ENCODE assay signal across 10 cellular contexts in the genomic region with DNA sequence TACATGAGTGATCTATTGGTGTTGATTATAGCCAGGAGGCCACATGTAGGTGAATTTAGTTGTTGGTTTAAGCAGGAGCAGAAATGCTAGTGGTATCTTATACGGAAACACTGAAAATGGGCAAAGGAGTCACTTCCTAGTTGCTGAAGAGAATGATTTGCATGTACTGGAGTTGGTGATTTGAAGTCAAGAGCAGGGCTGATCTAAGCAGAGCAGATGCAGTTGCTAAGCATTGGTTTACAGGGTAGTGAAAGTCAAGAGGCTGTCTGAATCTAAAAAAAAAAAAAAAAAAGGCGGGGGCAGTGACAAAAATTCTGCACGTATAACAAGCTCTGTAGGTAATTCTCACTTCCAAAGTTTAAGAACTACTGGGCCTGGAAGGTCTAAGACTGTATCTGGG. TPM values are rescaled to one million over a fixed set of nuclear protein-coding genes. Genes with fewer than 3 reads are reported as not detected.
A peak's percentile ranks its signal among the peaks of the same experiment; 100 is the strongest.
DNase-seq lines count a peak whose midpoint lies in the region; ATAC-seq and TF ChIP-seq lines count a peak whose summit lies in the region.
"Had no signal": no experiment of that assay in that cellular context is flagged by ENCODE, and none has a peak within 500 bp of the region (broad histone marks: within the 10 kb centered on the region; RNA-seq: fewer than 3 reads in every experiment).

No MANE protein-coding gene starts in this region.

- POLR2A ChIA-PET in activated B cell treated with CpG ODN at 0.5 μM for 24 hours (lab: Charles Lee), result interaction anchor here (0.6 to 0.7 kb wide), 3 partner anchors 9 to 1881 kb away, joined by 3 to 4 read pairs (median 3); no protein-coding TSS in a partner anchor
- POLR2A ChIA-PET in activated CD4-positive, alpha-beta T cell treated with anti-CD3 and anti-CD28 coated beads for 36 hours (lab: Charles Lee), result no interaction called here

- intact Hi-C loops in activated B cell treated with CpG ODN at 0.5 μM for 24 hours (cut with micrococcal nuclease), result loop anchor here (1.0 kb wide), 1 partner anchor 586 kb away; no protein-coding TSS in a partner anchor
- intact Hi-C loops in activated CD4-positive, alpha-beta T cell treated with anti-CD3 and anti-CD28 coated beads for 36 hours (cut with DNase I, micrococcal nuclease), result no loop called here

- H3K9me3 ChIP-seq in osteoblast (ENCODE audit: low read depth, low read length), result no peaks in the 10 kb centered on the region
- H3K9me3 ChIP-seq: breast epithelium had no signal

- CTCF ChIA-PET in activated B cell treated with CpG ODN at 0.5 μM for 24 hours (lab: Charles Lee), result interaction anchor here (1.6 kb wide), 1 partner anchor 27 kb away, joined by 4 read pairs; no protein-coding TSS in a partner anchor
- CTCF ChIA-PET in activated CD4-positive, alpha-beta T cell treated with anti-CD3 and anti-CD28 coated beads for 36 hours (lab: Charles Lee), result no interaction called here

- H3K9me3 Mint-ChIP-seq in activated B cell treated with CpG ODN at 0.5 μM for 24 hours, result no peaks in the 10 kb centered on the region
- H3K9me3 Mint-ChIP-seq in nephron progenitor cell, result peaks cover 6% of the 10 kb centered on the region
- H3K9me3 Mint-ChIP-seq in activated CD4-positive, alpha-beta T cell treated with anti-CD3 and anti-CD28 coated beads for 36 hours (ENCODE audit: low read depth), result no peaks in the 10 kb centered on the region
- H3K9me3 Mint-ChIP-seq: neural crest cell had no signal

- H3K4me2 ChIP-seq in osteoblast (ENCODE audit: insufficient read depth, low read length), result no peak overlapping the region

- no peak for DNase-seq in activated B cell treated with CpG ODN at 0.5 μM for 24 hours
- DNase-seq in nephron progenitor cell, result no peak
- DNase-seq in activated CD4-positive, alpha-beta T cell treated with anti-CD3 and anti-CD28 coated beads for 36 hours, result no peak
- DNase-seq in osteoblast (ENCODE audit: insufficient read length, low spot score, missing footprints), result no peak
- no peak for DNase-seq in ureter (ENCODE audit: low spot score)

- H3K4me1 ChIP-seq in osteoblast (ENCODE audit: insufficient read depth, low read length), result peaks cover 8% of the 10 kb centered on the region
- H3K4me1 ChIP-seq: breast epithelium had no signal

- H3K27ac ChIP-seq in osteoblast (ENCODE audit: low read depth, low read length), result no peak overlapping the region
- H3K27ac ChIP-seq: breast epithelium had no signal

- no peak for TF ChIP-seq CTCF in activated B cell treated with CpG ODN at 0.5 μM for 24 hours (IDR thresholded peaks at IDR 0.05)
- TF ChIP-seq CTCF in nephron progenitor cell (IDR thresholded peaks at IDR 0.05), result no peak
- TF ChIP-seq CTCF in osteoblast (IDR thresholded peaks at IDR 0.05; ENCODE audit: extremely low read depth, low read depth, low read length), result no peak

- H3K36me3 Mint-ChIP-seq in activated B cell treated with CpG ODN at 0.5 μM for 24 hours (ENCODE audit: low read depth), result peaks cover 8% of the 10 kb centered on the region
- no peaks in the 10 kb centered on the region for H3K36me3 Mint-ChIP-seq in nephron progenitor cell (ENCODE audit: low read depth)
- H3K36me3 Mint-ChIP-seq in activated CD4-positive, alpha-beta T cell treated with anti-CD3 and anti-CD28 coated beads for 36 hours (ENCODE audit: low read depth), result peaks cover 4% of the 10 kb centered on the region

- H3K4me1 Mint-ChIP-seq in activated B cell treated with CpG ODN at 0.5 μM for 24 hours (peaks cover 34% of the 10 kb centered on the region), nephron progenitor cell (no peaks in the 10 kb centered on the region)
- peaks cover 3% of the 10 kb centered on the region for H3K4me1 Mint-ChIP-seq in activated CD4-positive, alpha-beta T cell treated with anti-CD3 and anti-CD28 coated beads for 36 hours

- no peaks in the 10 kb centered on the region for H3K27me3 Mint-ChIP-seq in activated B cell treated with CpG ODN at 0.5 μM for 24 hours
- H3K27me3 Mint-ChIP-seq in nephron progenitor cell (ENCODE audit: low read depth, poor library complexity), result no peaks in the 10 kb centered on the region
- H3K27me3 Mint-ChIP-seq in activated CD4-positive, alpha-beta T cell treated with anti-CD3 and anti-CD28 coated beads for 36 hours, result no peaks in the 10 kb centered on the region

- peaks cover 13% of the 10 kb centered on the region for H3K79me2 ChIP-seq in osteoblast (ENCODE audit: insufficient read depth, low read length)

- no peak overlapping the region for H3K4me3 ChIP-seq in osteoblast (ENCODE audit: insufficient read depth, low read length)
- H3K4me3 ChIP-seq: breast epithelium had no signal

- no peak overlapping the region for H2AFZ ChIP-seq in osteoblast (ENCODE audit: low read length)

- H4K20me1 ChIP-seq in osteoblast (ENCODE audit: insufficient read depth, low read length), result peaks cover 3% of the 10 kb centered on the region

- H3K4me3 Mint-ChIP-seq in activated B cell treated with CpG ODN at 0.5 μM for 24 hours, result no peak overlapping the region
- H3K4me3 Mint-ChIP-seq in nephron progenitor cell, result no peak overlapping the region
- no peak overlapping the region for H3K4me3 Mint-ChIP-seq in activated CD4-positive, alpha-beta T cell treated with anti-CD3 and anti-CD28 coated beads for 36 hours
- H3K4me3 Mint-ChIP-seq: neural crest cell had no signal

- ATAC-seq in GM18868 (IDR thresholded peaks at IDR 0.05; ENCODE audit: unreplicated experiment) (peak; percentile 70), GM21526 (IDR thresholded peaks at IDR 0.05; ENCODE audit: low FRiP score, unreplicated experiment) (peak; percentile 83), HG03103 (IDR thresholded peaks at IDR 0.05; ENCODE audit: low read depth, unreplicated experiment) (peak; percentile 68), activated B cell treated with CpG ODN at 0.5 μM for 24 hours (ENCODE audit: low read depth) (peak; percentile 51)
- ATAC-seq in activated CD4-positive, alpha-beta T cell treated with anti-CD3 and anti-CD28 coated beads for 36 hours, result no peak

- H3K27ac Mint-ChIP-seq in activated B cell treated with CpG ODN at 0.5 μM for 24 hours (peak overlapping the region; percentile 71), nephron progenitor cell (no peak overlapping the region)
- no peak overlapping the region for H3K27ac Mint-ChIP-seq in activated CD4-positive, alpha-beta T cell treated with anti-CD3 and anti-CD28 coated beads for 36 hours

- no peaks in the 10 kb centered on the region for H3K36me3 ChIP-seq in osteoblast (ENCODE audit: insufficient read depth, low read length)
- H3K36me3 ChIP-seq: breast epithelium had no signal

- H3K27me3 ChIP-seq in osteoblast (ENCODE audit: insufficient read depth, low read length), result no peaks in the 10 kb centered on the region

RNA-seq across cellular contexts. Expression of a gene that starts 3.5 kb away (rescaled TPM):
- total RNA-seq in activated B cell treated with CpG ODN at 0.5 μM for 24 hours (34.9 and 39.6 TPM in 2 replicates), osteoblast (17.0 and 18.0 TPM in 2 replicates), ureter (27.6 TPM)
- total RNA-seq in activated CD4-positive, alpha-beta T cell treated with anti-CD3 and anti-CD28 coated beads for 36 hours, result 10 to 100 TPM; 53.3 to 60.6 TPM
